ENCODE assay signal across 1 cellular context in the genomic region with DNA sequence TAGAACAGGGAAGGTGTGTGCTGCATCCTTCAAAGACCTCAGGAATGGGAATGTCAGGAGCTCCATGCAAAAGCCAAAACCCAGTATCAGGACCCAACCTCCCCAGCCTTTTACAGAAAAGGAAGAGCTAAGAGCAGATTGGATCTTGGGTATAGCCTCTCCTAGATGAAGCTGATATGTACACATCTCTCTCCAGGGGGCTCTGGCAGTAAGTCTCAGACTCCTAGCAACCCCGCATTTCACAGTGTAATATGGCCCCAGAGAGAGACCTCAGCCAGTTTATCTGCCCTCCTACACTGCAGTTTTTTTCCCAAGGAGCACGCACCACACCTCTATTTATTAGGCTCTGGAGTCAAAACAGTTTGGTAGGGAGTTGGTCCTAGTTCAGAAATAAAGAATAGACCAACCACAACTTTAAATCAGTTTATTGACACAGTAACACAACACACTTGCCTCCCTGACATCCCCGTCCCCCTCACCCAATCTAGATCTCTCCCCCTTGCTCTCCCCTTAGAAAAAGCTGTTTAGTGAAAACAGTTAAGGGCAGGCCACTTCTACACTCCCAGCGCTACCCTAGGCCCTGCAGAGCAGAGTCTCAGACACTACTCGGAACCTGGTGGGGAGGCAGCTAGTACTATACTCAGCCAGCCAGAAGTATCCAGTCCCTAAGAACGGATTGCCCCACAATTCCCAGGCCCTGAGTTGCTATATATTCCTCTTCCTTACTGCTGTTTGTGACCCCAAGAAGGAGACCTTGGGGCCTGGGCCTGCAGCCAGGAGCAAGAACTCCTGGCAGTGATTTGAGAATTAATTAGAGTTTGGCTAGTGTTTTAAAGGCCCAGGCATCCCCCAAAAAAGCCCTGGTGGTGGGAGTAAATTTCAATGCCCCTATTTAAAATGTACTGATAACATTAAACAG.
TF ChIP-seq lines count a peak whose summit lies in the region.

No MANE protein-coding gene starts in this region.

TF ChIP-seq in IMR-90, 13 proteins besides CTCF, POLR2A, EP300 and RAD21:
- TF ChIP-seq MAZ (IDR thresholded peaks at IDR 0.05; ENCODE audit: borderline replicate concordance, low read depth, low read length) = no peak
- TF ChIP-seq RCOR1 (IDR thresholded peaks at IDR 0.05; ENCODE audit: insufficient replicate concordance, low read length) = no peak
- no peak for TF ChIP-seq MAFK (IDR thresholded peaks at IDR 0.05; ENCODE audit: low read depth, low read length)
- TF ChIP-seq, protein P1, sequence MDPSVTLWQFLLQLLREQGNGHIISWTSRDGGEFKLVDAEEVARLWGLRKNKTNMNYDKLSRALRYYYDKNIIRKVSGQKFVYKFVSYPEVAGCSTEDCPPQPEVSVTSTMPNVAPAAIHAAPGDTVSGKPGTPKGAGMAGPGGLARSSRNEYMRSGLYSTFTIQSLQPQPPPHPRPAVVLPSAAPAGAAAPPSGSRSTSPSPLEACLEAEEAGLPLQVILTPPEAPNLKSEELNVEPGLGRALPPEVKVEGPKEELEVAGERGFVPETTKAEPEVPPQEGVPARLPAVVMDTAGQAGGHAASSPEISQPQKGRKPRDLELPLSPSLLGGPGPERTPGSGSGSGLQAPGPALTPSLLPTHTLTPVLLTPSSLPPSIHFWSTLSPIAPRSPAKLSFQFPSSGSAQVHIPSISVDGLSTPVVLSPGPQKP (IDR thresholded peaks at IDR 0.05; ENCODE audit: borderline replicate concordance, low read depth, low read length) = no peak
- no peak for TF ChIP-seq BHLHE40 (IDR thresholded peaks at IDR 0.05; ENCODE audit: low read depth, low read length)
- TF ChIP-seq CHD1 (IDR thresholded peaks at IDR 0.05; ENCODE audit: low read depth, low read length) = no peak
- no peak for TF ChIP-seq SMC3 (IDR thresholded peaks at IDR 0.05; ENCODE audit: low read depth, low read length)
- TF ChIP-seq NFE2L2 (IDR thresholded peaks at IDR 0.05; ENCODE audit: low read depth, low read length) = no peak
- no peak for TF ChIP-seq FOS (IDR thresholded peaks at IDR 0.05; ENCODE audit: low read depth, low read length)
- no peak for TF ChIP-seq CEBPB (IDR thresholded peaks at IDR 0.05; ENCODE audit: low read depth, low read length)
- TF ChIP-seq, protein P2, sequence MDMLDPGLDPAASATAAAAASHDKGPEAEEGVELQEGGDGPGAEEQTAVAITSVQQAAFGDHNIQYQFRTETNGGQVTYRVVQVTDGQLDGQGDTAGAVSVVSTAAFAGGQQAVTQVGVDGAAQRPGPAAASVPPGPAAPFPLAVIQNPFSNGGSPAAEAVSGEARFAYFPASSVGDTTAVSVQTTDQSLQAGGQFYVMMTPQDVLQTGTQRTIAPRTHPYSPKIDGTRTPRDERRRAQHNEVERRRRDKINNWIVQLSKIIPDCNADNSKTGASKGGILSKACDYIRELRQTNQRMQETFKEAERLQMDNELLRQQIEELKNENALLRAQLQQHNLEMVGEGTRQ (IDR thresholded peaks at IDR 0.05; ENCODE audit: low read depth, low read length) = no peak
- no peak for TF ChIP-seq MXI1 (IDR thresholded peaks at IDR 0.05; ENCODE audit: borderline replicate concordance, low read depth, low read length)
- no peak for TF ChIP-seq RFX5 (IDR thresholded peaks at IDR 0.05; ENCODE audit: low read depth, low read length)
